Comparison of ENCODE assay signal across 1 cellular context in the genomic region with DNA sequence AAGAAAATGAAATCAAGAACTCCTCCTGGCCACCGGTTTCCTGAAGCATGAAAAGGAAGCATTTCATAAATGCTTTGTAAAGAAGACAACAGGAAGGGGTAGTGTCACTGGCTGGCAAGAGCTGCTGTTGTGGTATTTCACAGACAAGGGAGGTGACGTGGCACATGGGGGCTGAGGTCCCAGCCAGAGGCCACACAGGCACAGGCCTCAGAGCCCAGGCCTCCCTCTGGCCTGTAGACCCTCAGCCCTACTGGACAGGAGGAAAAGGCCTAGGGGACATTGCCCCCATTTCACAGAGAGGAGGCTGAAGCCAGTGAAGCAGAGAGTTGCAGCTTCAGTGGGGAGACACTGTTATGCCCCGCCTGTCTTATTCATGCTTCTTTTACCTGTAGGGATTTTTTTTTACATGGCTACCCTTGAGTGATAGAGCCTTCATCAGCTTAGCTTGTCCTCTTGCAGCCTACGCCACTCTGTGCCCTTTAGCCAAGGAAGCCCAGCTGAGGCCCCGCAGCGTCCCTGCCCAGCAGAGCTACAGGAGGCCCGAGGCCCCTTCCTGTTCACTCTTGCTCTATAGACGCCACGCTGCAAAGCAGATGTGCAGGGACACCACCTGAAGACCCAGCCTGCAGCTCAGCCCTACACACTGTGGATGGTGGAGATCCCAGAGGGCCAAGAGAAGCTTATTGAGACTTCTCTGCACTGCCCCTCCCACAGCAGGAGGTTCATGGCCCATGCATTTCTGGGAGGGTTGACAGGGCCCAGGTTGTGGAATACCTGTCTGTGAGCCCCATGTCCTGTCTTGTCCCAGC.
TF ChIP-seq lines count a peak whose summit lies in the region.

No MANE protein-coding gene starts in this region.

TF ChIP-seq in IMR-90, 13 proteins besides CTCF, POLR2A, EP300 and RAD21:
- TF ChIP-seq BHLHE40 (IDR thresholded peaks at IDR 0.05; ENCODE audit: low read depth, low read length), result no peak
- TF ChIP-seq SMC3 (IDR thresholded peaks at IDR 0.05; ENCODE audit: low read depth, low read length), result no peak
- TF ChIP-seq RFX5 (IDR thresholded peaks at IDR 0.05; ENCODE audit: low read depth, low read length), result no peak
- TF ChIP-seq USF2 (IDR thresholded peaks at IDR 0.05; ENCODE audit: low read depth, low read length), result no peak
